Comparison of ENCODE assay signal across 1 cellular context in genomic region chr2:203659650-203660049, GRCh38.
TF ChIP-seq lines count a peak whose summit lies in the region.

No MANE protein-coding gene starts in this region.

TF ChIP-seq in GM12878, 131 proteins besides CTCF, POLR2A, EP300 and RAD21 (continued from another document):
- TF ChIP-seq MTA2 (IDR thresholded peaks at IDR 0.05; ENCODE audit: low read depth) (no peak), IRF4 (IDR thresholded peaks at IDR 0.05; ENCODE audit: low read depth, low read length) (peak; percentile 58; the same call in 1 of the 2 replicates), MLLT1 (IDR thresholded peaks at IDR 0.05) (no peak), HCFC1 (IDR thresholded peaks at IDR 0.05; ENCODE audit: low read length) (no peak), ZNF687 (IDR thresholded peaks at IDR 0.05) (no peak), SP1 (IDR thresholded peaks at IDR 0.05; ENCODE audit: low read depth, low read length) (no peak), RCOR1 (conservative IDR thresholded peaks at IDR 0.05; ENCODE audit: low read depth, low read length) (no peak), CEBPZ (IDR thresholded peaks at IDR 0.05; ENCODE audit: low read depth, low read length) (no peak), BMI1 (IDR thresholded peaks at IDR 0.05; ENCODE audit: borderline replicate concordance) (no peak), HDAC6 (IDR thresholded peaks at IDR 0.05; ENCODE audit: unreplicated experiment) (no peak), GATAD2B (conservative IDR thresholded peaks at IDR 0.05; ENCODE audit: low read depth) (no peak), SPI1 (IDR thresholded peaks at IDR 0.05; ENCODE audit: borderline replicate concordance, insufficient read depth, low read depth, low read length) (peak; percentile 88), SREBF2 (IDR thresholded peaks at IDR 0.05; ENCODE audit: low read length) (no peak), ETV6 (conservative IDR thresholded peaks at IDR 0.05 in 1 of 2, IDR thresholded peaks at IDR 0.05 in 1 of 2; ENCODE audit: borderline replicate concordance in 1 of 2, low read depth in 1 of 2) (no peak), ATF2 (IDR thresholded peaks at IDR 0.05; ENCODE audit: low read length) (peak; percentile 35; the same call in 1 of the 2 replicates), SMC3 (IDR thresholded peaks at IDR 0.05; ENCODE audit: borderline replicate concordance, low read length) (no peak), MEF2A (IDR thresholded peaks at IDR 0.05; ENCODE audit: insufficient read depth, low read depth, low read length) (0 out of 2 replicates have a peak, but pooled peaks have one; percentile 18)
- TF ChIP-seq, protein P1, sequence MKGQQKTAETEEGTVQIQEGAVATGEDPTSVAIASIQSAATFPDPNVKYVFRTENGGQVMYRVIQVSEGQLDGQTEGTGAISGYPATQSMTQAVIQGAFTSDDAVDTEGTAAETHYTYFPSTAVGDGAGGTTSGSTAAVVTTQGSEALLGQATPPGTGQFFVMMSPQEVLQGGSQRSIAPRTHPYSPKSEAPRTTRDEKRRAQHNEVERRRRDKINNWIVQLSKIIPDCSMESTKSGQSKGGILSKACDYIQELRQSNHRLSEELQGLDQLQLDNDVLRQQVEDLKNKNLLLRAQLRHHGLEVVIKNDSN (IDR thresholded peaks at IDR 0.05; ENCODE audit: borderline replicate concordance, extremely low read length, insufficient read depth, low read depth, low read length) = no peak
- TF ChIP-seq, protein P2, sequence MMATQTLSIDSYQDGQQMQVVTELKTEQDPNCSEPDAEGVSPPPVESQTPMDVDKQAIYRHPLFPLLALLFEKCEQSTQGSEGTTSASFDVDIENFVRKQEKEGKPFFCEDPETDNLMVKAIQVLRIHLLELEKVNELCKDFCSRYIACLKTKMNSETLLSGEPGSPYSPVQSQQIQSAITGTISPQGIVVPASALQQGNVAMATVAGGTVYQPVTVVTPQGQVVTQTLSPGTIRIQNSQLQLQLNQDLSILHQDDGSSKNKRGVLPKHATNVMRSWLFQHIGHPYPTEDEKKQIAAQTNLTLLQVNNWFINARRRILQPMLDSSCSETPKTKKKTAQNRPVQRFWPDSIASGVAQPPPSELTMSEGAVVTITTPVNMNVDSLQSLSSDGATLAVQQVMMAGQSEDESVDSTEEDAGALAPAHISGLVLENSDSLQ (IDR thresholded peaks at IDR 0.05) = peak; percentile 31; the same call in 1 of the 2 replicates
- TF ChIP-seq, protein P3, sequence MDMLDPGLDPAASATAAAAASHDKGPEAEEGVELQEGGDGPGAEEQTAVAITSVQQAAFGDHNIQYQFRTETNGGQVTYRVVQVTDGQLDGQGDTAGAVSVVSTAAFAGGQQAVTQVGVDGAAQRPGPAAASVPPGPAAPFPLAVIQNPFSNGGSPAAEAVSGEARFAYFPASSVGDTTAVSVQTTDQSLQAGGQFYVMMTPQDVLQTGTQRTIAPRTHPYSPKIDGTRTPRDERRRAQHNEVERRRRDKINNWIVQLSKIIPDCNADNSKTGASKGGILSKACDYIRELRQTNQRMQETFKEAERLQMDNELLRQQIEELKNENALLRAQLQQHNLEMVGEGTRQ (IDR thresholded peaks at IDR 0.05; ENCODE audit: borderline replicate concordance, low read depth, low read length) = no peak
- TF ChIP-seq, protein P4, sequence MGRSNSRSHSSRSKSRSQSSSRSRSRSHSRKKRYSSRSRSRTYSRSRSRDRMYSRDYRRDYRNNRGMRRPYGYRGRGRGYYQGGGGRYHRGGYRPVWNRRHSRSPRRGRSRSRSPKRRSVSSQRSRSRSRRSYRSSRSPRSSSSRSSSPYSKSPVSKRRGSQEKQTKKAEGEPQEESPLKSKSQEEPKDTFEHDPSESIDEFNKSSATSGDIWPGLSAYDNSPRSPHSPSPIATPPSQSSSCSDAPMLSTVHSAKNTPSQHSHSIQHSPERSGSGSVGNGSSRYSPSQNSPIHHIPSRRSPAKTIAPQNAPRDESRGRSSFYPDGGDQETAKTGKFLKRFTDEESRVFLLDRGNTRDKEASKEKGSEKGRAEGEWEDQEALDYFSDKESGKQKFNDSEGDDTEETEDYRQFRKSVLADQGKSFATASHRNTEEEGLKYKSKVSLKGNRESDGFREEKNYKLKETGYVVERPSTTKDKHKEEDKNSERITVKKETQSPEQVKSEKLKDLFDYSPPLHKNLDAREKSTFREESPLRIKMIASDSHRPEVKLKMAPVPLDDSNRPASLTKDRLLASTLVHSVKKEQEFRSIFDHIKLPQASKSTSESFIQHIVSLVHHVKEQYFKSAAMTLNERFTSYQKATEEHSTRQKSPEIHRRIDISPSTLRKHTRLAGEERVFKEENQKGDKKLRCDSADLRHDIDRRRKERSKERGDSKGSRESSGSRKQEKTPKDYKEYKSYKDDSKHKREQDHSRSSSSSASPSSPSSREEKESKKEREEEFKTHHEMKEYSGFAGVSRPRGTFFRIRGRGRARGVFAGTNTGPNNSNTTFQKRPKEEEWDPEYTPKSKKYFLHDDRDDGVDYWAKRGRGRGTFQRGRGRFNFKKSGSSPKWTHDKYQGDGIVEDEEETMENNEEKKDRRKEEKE (IDR thresholded peaks at IDR 0.05) = no peak
TF ChIP-seq in GM12878: peak in this region for 8.
